ENCODE assay signal across 26 cellular contexts in the genomic region with DNA sequence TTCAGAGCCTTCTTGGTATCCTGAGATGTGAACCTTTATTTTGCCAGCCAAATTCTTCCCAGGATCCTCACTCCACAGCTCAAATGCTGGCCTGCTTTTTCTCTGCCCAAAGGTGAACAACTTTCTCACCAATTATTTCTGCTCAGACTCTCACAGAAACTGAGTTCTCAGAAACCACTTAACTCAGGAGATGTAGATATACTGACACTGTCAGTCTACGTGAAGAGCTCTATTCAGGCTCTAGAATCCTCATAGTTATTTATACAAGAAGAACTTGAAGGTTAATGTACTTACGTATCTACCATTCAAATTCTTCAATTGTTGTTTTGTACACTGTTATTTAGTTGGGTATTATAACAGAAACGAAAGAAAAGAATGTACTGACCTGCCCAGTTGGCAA.
"Had no signal": no experiment of that assay in that cellular context is flagged by ENCODE, and none has a peak within 500 bp of the region (broad histone marks: within the 10 kb centered on the region; RNA-seq: fewer than 3 reads in every experiment).

No MANE protein-coding gene starts in this region.

- H3K36me3 ChIP-seq: ascending aorta, cardiac muscle cell, SJCRH30 had no signal

- H3K4me1 ChIP-seq: ascending aorta, SJCRH30 had no signal

- H3K4me2 ChIP-seq: SK-N-SH had no signal

- H3K27me3 ChIP-seq: ascending aorta, cardiac muscle cell, SJCRH30 had no signal

- H3K27ac ChIP-seq: ascending aorta, cardiac muscle cell, SJCRH30 had no signal

- H3K4me3 ChIP-seq: ascending aorta, cardiac muscle cell, K562, SJCRH30 had no signal

- DNase-seq: activated CD4-positive, alpha-beta T cell treated with anti-CD3 and anti-CD28 coated beads for 36 hours; activated CD4-positive, alpha-beta T cell treated with anti-CD3 and anti-CD28 coated beads, Interleukin-2, amount 10 ng/mL, durations not matched to agents 7 days and 5 days; activated CD4-positive, alpha-beta T cell treated with anti-CD3 and anti-CD28 coated beads, Interleukin-2, amount 50 U/mL, for 48 hours; activated CD8-positive, alpha-beta T cell treated with anti-CD3 and anti-CD28 coated beads, Interleukin-2, amount 10 ng/mL, durations not matched to agents 7 days and 5 days; activated gamma-delta T cell; activated naive CD4-positive, alpha-beta T cell treated with Interleukin-2 at 50 U/mL for 16 hours; activated naive CD8-positive, alpha-beta T cell treated with anti-CD3 and anti-CD28 coated beads, Interleukin-2, amount 10 ng/mL, durations not matched to agents 7 days and 5 days; activated T-cell treated with anti-CD3 and anti-CD28 coated beads, Interleukin-2, amount 50 U/mL, for 24 hours; amygdala; NCI-H1048; NCI-H1436; NCI-H1694; NCI-H1930; NCI-H2081 treated with DMSO at 0.1 percent for 48 hours; NCI-H2171; NCI-H510A; NCI-H526; NCI-H748 treated with DMSO at 0.1 percent for 48 hours; SHP77; SJCRH30; SK-N-SH had no signal

- ATAC-seq: activated CD4-positive, alpha-beta T cell treated with anti-CD3 and anti-CD28 coated beads for 36 hours; activated CD4-positive, CD25-positive, alpha-beta regulatory T cell treated with anti-CD3 and anti-CD28 coated beads, Interleukin-2, amount 50 U/mL, for 24 hours; activated CD8-positive, alpha-beta T cell treated with anti-CD3 and anti-CD28 coated beads, Interleukin-2, amount 10 ng/mL, durations not matched to agents 7 days and 5 days; K562; Panc1 had no signal

- H3K9me3 ChIP-seq: ascending aorta, SJCRH30, SK-N-SH had no signal

- H3K9me2 ChIP-seq: SK-N-SH had no signal

- H3K9ac ChIP-seq: SK-N-SH had no signal
